In genomic region chr19:3505598-3506383, GRCh38 we compare ENCODE assay signal across 1 cellular context.
TF ChIP-seq lines count a peak whose summit lies in the region.

TSS of gene FZR1 (plus strand) at chr19:3506311. CDS start at chr19:3522990, 16,679 bp downstream.

TF ChIP-seq in WTC11, 78 proteins besides CTCF, POLR2A, EP300 and RAD21 (continued from another document):
- TF ChIP-seq AFF4 (CRISPR knock-in tag; IDR thresholded peaks at IDR 0.05; ENCODE audit: borderline replicate concordance) (no peak), ZNF423 (CRISPR knock-in tag; IDR thresholded peaks at IDR 0.05) (no peak), CBFB (CRISPR knock-in tag; IDR thresholded peaks at IDR 0.05; ENCODE audit: low read depth) (0 out of 2 replicates have a peak, but pooled peaks have one; percentile 78), SP1 (CRISPR knock-in tag; conservative IDR thresholded peaks at IDR 0.05) (peak; percentile 91), HMGA2 (CRISPR knock-in tag; IDR thresholded peaks at IDR 0.05) (0 out of 2 replicates have a peak, but pooled peaks have one; percentile 11), MYBL2 (CRISPR knock-in tag; IDR thresholded peaks at IDR 0.05) (peak; percentile 100)
